27 cellular contexts compared by ENCODE assay signal in the genomic region with DNA sequence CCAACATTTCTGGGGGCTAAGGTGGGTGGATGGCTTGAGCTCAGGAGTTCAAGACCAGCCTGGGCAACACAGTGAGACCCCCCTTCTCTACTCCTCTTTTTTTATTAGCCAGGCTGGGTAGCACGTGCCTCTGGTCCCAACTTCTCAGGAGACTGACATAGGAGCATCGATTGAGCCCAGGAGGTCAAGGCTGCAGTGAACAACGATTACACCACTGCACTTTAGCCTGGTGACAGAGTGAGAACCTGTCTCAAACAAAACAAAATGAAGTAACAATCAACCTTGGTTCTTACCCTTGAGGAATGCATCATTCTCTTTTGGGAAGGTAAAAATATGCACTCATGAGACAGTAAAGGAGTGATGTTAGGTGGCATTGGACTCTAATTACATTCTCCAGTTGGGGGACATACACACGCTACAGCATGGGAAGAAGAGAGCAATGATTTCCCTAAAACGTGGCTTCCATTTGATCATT. TPM values are rescaled to one million over a fixed set of nuclear protein-coding genes. Genes with fewer than 3 reads are reported as not detected.
A peak's percentile ranks its signal among the peaks of the same experiment; 100 is the strongest.
DNase-seq lines count a peak whose midpoint lies in the region; ATAC-seq, FAIRE-seq and TF ChIP-seq lines count a peak whose summit lies in the region.
"Had no signal": no experiment of that assay in that cellular context is flagged by ENCODE, and none has a peak within 500 bp of the region (broad histone marks: within the 10 kb centered on the region; RNA-seq: fewer than 3 reads in every experiment).

No MANE protein-coding gene starts in this region.

- H3K27me3 ChIP-seq in DOHH2 (ENCODE audit: control insufficient read depth, low read length), result no peaks in the 10 kb centered on the region
- no peaks in the 10 kb centered on the region for H3K27me3 ChIP-seq in GM12878 (replicated peaks in 1 of 2; ENCODE audit: control insufficient read depth in 2 of 2, insufficient read depth in 2 of 2, low read length in 1 of 2)
- H3K27me3 ChIP-seq in osteoblast (ENCODE audit: insufficient read depth, low read length), result no peaks in the 10 kb centered on the region
- H3K27me3 ChIP-seq: BE2C, dorsolateral prefrontal cortex, upper lobe of right lung had no signal

- H4K20me1 ChIP-seq in DOHH2 (ENCODE audit: control insufficient read depth, insufficient read depth, low read depth, low read length) (no peaks in the 10 kb centered on the region), GM12878 (ENCODE audit: control insufficient read depth, insufficient read depth) (no peaks in the 10 kb centered on the region), osteoblast (ENCODE audit: insufficient read depth, low read length) (peaks cover 6% of the 10 kb centered on the region)

- no peak for FAIRE-seq in GM12878 (lab: Jason Lieb, UNC)

- H3K27me3 Mint-ChIP-seq in activated CD8-positive, alpha-beta T cell treated with anti-CD3 and anti-CD28 coated beads for 36 hours, result no peaks in the 10 kb centered on the region
- no peaks in the 10 kb centered on the region for H3K27me3 Mint-ChIP-seq in activated CD8-positive, alpha-beta T cell treated with anti-CD3 and anti-CD28 coated beads, Interleukin-2, amount 10 ng/mL, durations not matched to agents 7 days and 5 days (ENCODE audit: low read depth)

- no peak overlapping the region for H3K27ac ChIP-seq in DOHH2 (ENCODE audit: low read depth, low read length)
- H3K27ac ChIP-seq in GM12878 (ENCODE audit: control insufficient read depth, insufficient read depth), result peak overlapping the region; percentile 51
- H3K27ac ChIP-seq in osteoblast (ENCODE audit: low read depth, low read length), result no peak overlapping the region
- no peak overlapping the region for H3K27ac ChIP-seq in coronary artery
- H3K27ac ChIP-seq: dorsolateral prefrontal cortex, upper lobe of right lung, WERI-Rb-1 had no signal

- RAD21 ChIA-PET in GM12878 (lab: Charles Lee; ENCODE audit: unreplicated experiment), result interaction anchor here (1.2 kb wide), 2 partner anchors 24 to 26 kb away, joined by 3 to 5 read pairs; no protein-coding TSS in a partner anchor

- SMC1A ChIA-PET in GM12878 (lab: Charles Lee; ENCODE audit: uncharacterized antibody, unreplicated experiment), result interaction anchor here (0.9 to 5.8 kb wide), 3 partner anchors 11 to 24 kb away, joined by 3 to 48 read pairs (median 3); no protein-coding TSS in a partner anchor

- no peaks in the 10 kb centered on the region for H3K9me3 ChIP-seq in DOHH2 (ENCODE audit: control insufficient read depth, insufficient read depth, low read length)
- no peaks in the 10 kb centered on the region for H3K9me3 ChIP-seq in GM12878 (replicated peaks; ENCODE audit: control insufficient read depth, insufficient read depth, low read length)
- H3K9me3 ChIP-seq in osteoblast (ENCODE audit: low read depth, low read length), result no peaks in the 10 kb centered on the region
- H3K9me3 ChIP-seq: BE2C, SK-N-SH, upper lobe of right lung had no signal

- peak overlapping the region; percentile 86 for H2AFZ ChIP-seq in GM12878 (ENCODE audit: control insufficient read depth, low read depth, low read length)
- peak overlapping the region; percentile 41 for H2AFZ ChIP-seq in osteoblast (ENCODE audit: low read length)

- no peak overlapping the region for H3K9ac ChIP-seq in GM12878 (ENCODE audit: control insufficient read depth, insufficient read depth, low read length)
- H3K9ac ChIP-seq: SK-N-SH had no signal

- H3F3A ChIP-seq in DOHH2 (ENCODE audit: control insufficient read depth, insufficient read depth), result no peaks in the 10 kb centered on the region

- no peak for ATAC-seq in activated CD8-positive, alpha-beta T cell treated with anti-CD3 and anti-CD28 coated beads for 36 hours
- no peak for ATAC-seq in activated CD8-positive, alpha-beta T cell treated with anti-CD3 and anti-CD28 coated beads, Interleukin-2, amount 10 ng/mL, durations not matched to agents 7 days and 5 days
- ATAC-seq in GM12878 (no peak), HG03095 (IDR thresholded peaks at IDR 0.05; ENCODE audit: unreplicated experiment) (no peak), Right ventricle myocardium inferior (no peak)
- ATAC-seq: left lobe of liver; natural killer cell treated with Interleukin-12 subunit alpha and Interleukin-12 subunit beta and Interleukin-15 and Interleukin-18, amount 100 ng/mL, for 72 hours; upper lobe of right lung had no signal

- peak overlapping the region; percentile 34 for H3K4me2 ChIP-seq in DOHH2 (ENCODE audit: low read length)
- H3K4me2 ChIP-seq in GM12878 (ENCODE audit: control insufficient read depth, insufficient read depth), result peak overlapping the region; percentile 26
- no peak overlapping the region for H3K4me2 ChIP-seq in osteoblast (ENCODE audit: insufficient read depth, low read length)
- H3K4me2 ChIP-seq: SK-N-SH had no signal

- no peaks in the 10 kb centered on the region for H3K36me3 Mint-ChIP-seq in activated CD8-positive, alpha-beta T cell treated with anti-CD3 and anti-CD28 coated beads for 36 hours (ENCODE audit: low read depth)
- H3K36me3 Mint-ChIP-seq in activated CD8-positive, alpha-beta T cell treated with anti-CD3 and anti-CD28 coated beads, Interleukin-2, amount 10 ng/mL, durations not matched to agents 7 days and 5 days (ENCODE audit: low read depth), result peaks cover 1% of the 10 kb centered on the region
- H3K36me3 Mint-ChIP-seq: natural killer cell treated with Interleukin-12 subunit alpha and Interleukin-12 subunit beta and Interleukin-15 and Interleukin-18, amount 100 ng/mL, for 72 hours had no signal

- H3K9me3 Mint-ChIP-seq in activated CD8-positive, alpha-beta T cell treated with anti-CD3 and anti-CD28 coated beads for 36 hours, result no peaks in the 10 kb centered on the region
- H3K9me3 Mint-ChIP-seq in activated CD8-positive, alpha-beta T cell treated with anti-CD3 and anti-CD28 coated beads, Interleukin-2, amount 10 ng/mL, durations not matched to agents 7 days and 5 days (ENCODE audit: insufficient read depth), result no peaks in the 10 kb centered on the region
- H3K9me3 Mint-ChIP-seq: activated T-helper 2 cell treated with anti-CD3 and anti-CD28 coated beads, Interferon-gamma antibody, Interleukin-2, Interleukin-4, amounts not matched to agents 10 μg/mL and 5 μg/mL and 100 μg/mL, durations not matched to agents 14 hours and 24 hours and 36 hours; natural killer cell treated with Interleukin-12 subunit alpha and Interleukin-12 subunit beta and Interleukin-15 and Interleukin-18, amount 100 ng/mL, for 72 hours had no signal

- H3K79me2 ChIP-seq in DOHH2 (ENCODE audit: control insufficient read depth, low read length) (peaks cover 6% of the 10 kb centered on the region), GM12878 (ENCODE audit: control insufficient read depth, insufficient read depth, low read length) (peaks cover 27% of the 10 kb centered on the region), osteoblast (ENCODE audit: insufficient read depth, low read length) (peaks cover 5% of the 10 kb centered on the region)

- BruUV-seq in GM12878 (replicated peaks; lab: Mats Ljungman, UMichigan), result no TSS peak

- peaks cover 56% of the 10 kb centered on the region for H3K4me1 Mint-ChIP-seq in activated CD8-positive, alpha-beta T cell treated with anti-CD3 and anti-CD28 coated beads for 36 hours (ENCODE audit: low read depth)
- peaks cover 54% of the 10 kb centered on the region for H3K4me1 Mint-ChIP-seq in activated CD8-positive, alpha-beta T cell treated with anti-CD3 and anti-CD28 coated beads, Interleukin-2, amount 10 ng/mL, durations not matched to agents 7 days and 5 days (ENCODE audit: low read depth)

- WGBS in GM12878 (ENCODE audit: insufficient coverage, insufficient replicate concordance, low lambda C conversion rate, missing lambda C conversion rate), result 72% methylated on average over 5 of the region's 5 CpGs

- H3K4me3 Mint-ChIP-seq in activated CD8-positive, alpha-beta T cell treated with anti-CD3 and anti-CD28 coated beads for 36 hours, result no peak overlapping the region
- H3K4me3 Mint-ChIP-seq in activated CD8-positive, alpha-beta T cell treated with anti-CD3 and anti-CD28 coated beads, Interleukin-2, amount 10 ng/mL, durations not matched to agents 7 days and 5 days, result no peak overlapping the region
- H3K4me3 Mint-ChIP-seq: natural killer cell treated with Interleukin-12 subunit alpha and Interleukin-12 subunit beta and Interleukin-15 and Interleukin-18, amount 100 ng/mL, for 72 hours had no signal

- H3K9me2 ChIP-seq in DOHH2 (replicated peaks; ENCODE audit: control insufficient read depth, low read length), result no peaks in the 10 kb centered on the region
- H3K9me2 ChIP-seq: SK-N-SH had no signal

- peak overlapping the region; percentile 72 for H3K27ac Mint-ChIP-seq in activated CD8-positive, alpha-beta T cell treated with anti-CD3 and anti-CD28 coated beads for 36 hours
- no peak overlapping the region for H3K27ac Mint-ChIP-seq in activated CD8-positive, alpha-beta T cell treated with anti-CD3 and anti-CD28 coated beads, Interleukin-2, amount 10 ng/mL, durations not matched to agents 7 days and 5 days
- H3K27ac Mint-ChIP-seq: activated T-helper 2 cell treated with anti-CD3 and anti-CD28 coated beads, Interferon-gamma antibody, Interleukin-2, Interleukin-4, amounts not matched to agents 10 μg/mL and 5 μg/mL and 100 μg/mL, durations not matched to agents 14 hours and 24 hours and 36 hours; natural killer cell treated with Interleukin-12 subunit alpha and Interleukin-12 subunit beta and Interleukin-15 and Interleukin-18, amount 100 ng/mL, for 72 hours had no signal

- no peak for TF ChIP-seq EP300 in GM12878 (IDR thresholded peaks at IDR 0.05; ENCODE audit: borderline replicate concordance in 1 of 2, control insufficient read depth in 1 of 2, low read depth in 2 of 2, low read length in 2 of 2)

- H3K36me3 ChIP-seq in DOHH2 (ENCODE audit: control insufficient read depth, low read length) (peaks cover under 1% of the 10 kb centered on the region; the same call in 1 of the 2 replicates), GM12878 (ENCODE audit: control insufficient read depth in 2 of 2, insufficient read depth in 2 of 2, low read length in 1 of 2) (no peaks in the 10 kb centered on the region), osteoblast (ENCODE audit: insufficient read depth, low read length) (no peaks in the 10 kb centered on the region)
- H3K36me3 ChIP-seq: BE2C, upper lobe of right lung, WERI-Rb-1 had no signal

- H3K4me3 ChIP-seq in DOHH2 (ENCODE audit: low read length), result no peak overlapping the region; the same call in 1 of the 2 replicates
- no peak overlapping the region for H3K4me3 ChIP-seq in GM12878
- no peak overlapping the region for H3K4me3 ChIP-seq in osteoblast (ENCODE audit: insufficient read depth, low read length)
- no peak overlapping the region for H3K4me3 ChIP-seq in coronary artery
- H3K4me3 ChIP-seq: dorsolateral prefrontal cortex, skin epidermis, upper lobe of right lung had no signal

- TF ChIP-seq RAD21 in GM12878 (IDR thresholded peaks at IDR 0.05; ENCODE audit: insufficient read depth, low read depth, low read length), result no peak

- TF ChIP-seq POLR2A in GM12878 (IDR thresholded peaks at IDR 0.05; ENCODE audit: low read depth, low read length), result no peak

- in situ Hi-C loops in GM12878 (cut with MboI), result no loop called here

- no peak for TF ChIP-seq CTCF in activated CD8-positive, alpha-beta T cell treated with anti-CD3 and anti-CD28 coated beads for 36 hours (IDR thresholded peaks at IDR 0.05)
- no peak for TF ChIP-seq CTCF in DOHH2 (IDR thresholded peaks at IDR 0.05; ENCODE audit: low read depth, low read length, poor library complexity, severe bottlenecking)
- no peak for TF ChIP-seq CTCF in GM12878 (IDR thresholded peaks at IDR 0.05 in 2 of 3, conservative IDR thresholded peaks at IDR 0.05 in 1 of 3; ENCODE audit: control insufficient read depth in 2 of 3, extremely low read depth in 1 of 3, insufficient read depth in 1 of 3, low read depth in 3 of 3, low read length in 3 of 3)
- TF ChIP-seq CTCF in osteoblast (IDR thresholded peaks at IDR 0.05; ENCODE audit: extremely low read depth, low read depth, low read length), result no peak
- no peak for TF ChIP-seq CTCF in coronary artery (IDR thresholded peaks at IDR 0.05)

- POLR2A ChIA-PET in activated CD8-positive, alpha-beta T cell treated with anti-CD3 and anti-CD28 coated beads for 36 hours (lab: Charles Lee), result no interaction called here
- POLR2A ChIA-PET in activated CD8-positive, alpha-beta T cell treated with anti-CD3 and anti-CD28 coated beads, Interleukin-2, amount 10 ng/mL, durations not matched to agents 7 days and 5 days (lab: Charles Lee), result interaction anchor here (0.7 to 1.7 kb wide), 3 partner anchors 13 to 1101 kb away, joined by 3 to 4 read pairs (median 3); no protein-coding TSS in a partner anchor
- POLR2A ChIA-PET in GM12878 (lab: Charles Lee), result interaction anchor here (1.7 kb wide), 1 partner anchor 25 kb away, joined by 6 read pairs; no protein-coding TSS in a partner anchor

- CTCF ChIA-PET in activated CD8-positive, alpha-beta T cell treated with anti-CD3 and anti-CD28 coated beads for 36 hours (lab: Charles Lee), result interaction anchor here (0.6 to 14.9 kb wide), 3 partner anchors 11 to 26 kb away, joined by 4 to 114 read pairs (median 4); no protein-coding TSS in a partner anchor
- CTCF ChIA-PET in activated CD8-positive, alpha-beta T cell treated with anti-CD3 and anti-CD28 coated beads, Interleukin-2, amount 10 ng/mL, durations not matched to agents 7 days and 5 days (lab: Charles Lee), result interaction anchor here (16.3 kb wide), 1 partner anchor 25 kb away, joined by 204 read pairs; no protein-coding TSS in a partner anchor
- CTCF ChIA-PET in GM12878 (lab: Yijun Ruan, JAX), result interaction anchor here (1.9 kb wide), 1 partner anchor 25 kb away, joined by 12 read pairs; no protein-coding TSS in a partner anchor

- intact Hi-C loops in activated CD8-positive, alpha-beta T cell treated with anti-CD3 and anti-CD28 coated beads for 36 hours (cut with micrococcal nuclease), result no loop called here
- intact Hi-C loops in GM12878 (cut with micrococcal nuclease; ENCODE audit: unreplicated experiment), result loop anchor here (1.0 kb wide), 1 partner anchor 24 kb away; no protein-coding TSS in a partner anchor
- intact Hi-C loops in Right ventricle myocardium inferior (cut with DNase I), result no loop called here

- H3K4me1 ChIP-seq in DOHH2 (ENCODE audit: control insufficient read depth, low read length) (peaks cover 17% of the 10 kb centered on the region), GM12878 (ENCODE audit: control insufficient read depth, insufficient read depth, low read length) (peaks cover 24% of the 10 kb centered on the region), osteoblast (ENCODE audit: insufficient read depth, low read length) (peaks cover 12% of the 10 kb centered on the region)
- H3K4me1 ChIP-seq: BE2C had no signal

- DNase-seq in activated CD8-positive, alpha-beta T cell treated with anti-CD3 and anti-CD28 coated beads for 36 hours, result no peak
- DNase-seq in activated CD8-positive, alpha-beta T cell treated with anti-CD3 and anti-CD28 coated beads, Interleukin-2, amount 10 ng/mL, durations not matched to agents 7 days and 5 days, result no peak
- no peak for DNase-seq in GM12878 (ENCODE audit: low read depth, low spot score)
- no peak for DNase-seq in osteoblast (ENCODE audit: insufficient read length, low spot score, missing footprints)
- no peak for DNase-seq in Right ventricle myocardium inferior (ENCODE audit: missing footprints)
- DNase-seq in coronary artery (ENCODE audit: low spot score), result no peak
- DNase-seq: activated CD4-positive, alpha-beta T cell treated with anti-CD3 and anti-CD28 coated beads, Interleukin-2, amount 50 U/mL, for 4 hours; BE2C; Calu3; dorsolateral prefrontal cortex; midbrain; NCI-H446; NCI-H774; SK-N-SH; T1000; upper lobe of right lung; WERI-Rb-1 had no signal

RNA-seq across cellular contexts. Expression of gene NIN, which starts 3.9 kb away (rescaled TPM):
- total RNA-seq in activated CD8-positive, alpha-beta T cell treated with anti-CD3 and anti-CD28 coated beads for 36 hours, result 10 to 100 TPM; 71.9 to 72.8 TPM
- 100 to 1,000 TPM; 104 TPM for total RNA-seq in activated CD8-positive, alpha-beta T cell treated with anti-CD3 and anti-CD28 coated beads, Interleukin-2, amount 10 ng/mL, durations not matched to agents 7 days and 5 days
- total RNA-seq in GM12878 (2013; cell fraction: nucleolus; rRNA removed), result 248 and 265 TPM in 2 replicates
- 92.2 and 103 TPM in 2 replicates for total RNA-seq in GM12878 (2014; rRNA removed)
- 133 and 138 TPM in 2 replicates for total RNA-seq in GM12878 (2014; rRNA removed; fragmentation: Illumina TruSeq; extraction: Trizol)
- 134 and 135 TPM in 2 replicates for total RNA-seq in GM12878 (2021)
- 39.4 TPM for polyA plus RNA-seq in GM12878 (2011; ENCODE audit: low read depth)
- 44.0 and 51.2 TPM in 2 replicates for polyA plus RNA-seq in GM12878 (2011; rRNA removed)
- 23.7 and 24.4 TPM in 2 replicates for polyA plus RNA-seq in GM12878 (2011; cell fraction: cytosol; rRNA removed)
- polyA plus RNA-seq in GM12878 (2011; cell fraction: nucleus; rRNA removed), result 52.6 and 57.6 TPM in 2 replicates
- polyA plus RNA-seq in GM12878 (2012), result 51.7 and 57.1 TPM in 2 replicates
- polyA plus RNA-seq in GM12878 (2014; fragmentation: Illumina TruSeq; extraction: Trizol), result 101 and 122 TPM in 2 replicates
- 10 to 100 TPM; 16.2 to 17.0 TPM for polyA plus RNA-seq in GM12878 (2014; fragmentation: Nextera tagmentation; extraction: Ambion mirVana)
- 57.5 and 67.6 TPM in 2 replicates for polyA plus RNA-seq in GM12878 (2014; rRNA removed)
- 10 to 100 TPM; 30.5 to 73.1 TPM for polyA plus RNA-seq in GM12878 (2016; fragmentation: Nextera tagmentation; extraction: Ambion mirVana)
- polyA minus RNA-seq in GM12878 (2011; rRNA and poly(A)+ RNA removed), result 60.8 and 87.0 TPM in 2 replicates
- 25.0 and 33.6 TPM in 2 replicates for polyA minus RNA-seq in GM12878 (2011; cell fraction: cytosol; rRNA and poly(A)+ RNA removed)
- 52.8 and 99.4 TPM in 2 replicates for polyA minus RNA-seq in GM12878 (2011; cell fraction: nucleus; rRNA and poly(A)+ RNA removed)
- total RNA-seq in osteoblast, result 40.2 and 42.4 TPM in 2 replicates
- 22.2 TPM for total RNA-seq in Right ventricle myocardium inferior

RNA-seq across cellular contexts. Expression of gene ABHD12B, which starts 37.0 kb away (rescaled TPM):
- total RNA-seq in activated CD8-positive, alpha-beta T cell treated with anti-CD3 and anti-CD28 coated beads for 36 hours, result not detected
- not detected for total RNA-seq in activated CD8-positive, alpha-beta T cell treated with anti-CD3 and anti-CD28 coated beads, Interleukin-2, amount 10 ng/mL, durations not matched to agents 7 days and 5 days
- not detected in 2 replicates for total RNA-seq in GM12878 (2013; cell fraction: nucleolus; rRNA removed)
- total RNA-seq in GM12878 (2014; rRNA removed) (not detected in 2 replicates), GM12878 (2014; rRNA removed; fragmentation: Illumina TruSeq; extraction: Trizol) (not detected in 2 replicates), GM12878 (2021) (not detected in 2 replicates), osteoblast (not detected in 2 replicates), Right ventricle myocardium inferior (not detected)
- polyA plus RNA-seq in GM12878 (2011; ENCODE audit: low read depth), result not detected
- polyA plus RNA-seq in GM12878 (2011; rRNA removed) (not detected in 2 replicates), GM12878 (2014; fragmentation: Illumina TruSeq; extraction: Trizol) (not detected in 2 replicates), GM12878 (2014; fragmentation: Nextera tagmentation; extraction: Ambion mirVana) (not detected), GM12878 (2014; rRNA removed) (not detected in 2 replicates), GM12878 (2016; fragmentation: Nextera tagmentation; extraction: Ambion mirVana) (not detected)
- polyA plus RNA-seq in GM12878 (2011; cell fraction: cytosol; rRNA removed), result not detected in 2 replicates
- polyA plus RNA-seq in GM12878 (2011; cell fraction: nucleus; rRNA removed), result not detected in 2 replicates
- polyA plus RNA-seq in GM12878 (2012), result not detected in 2 replicates
- not detected in 2 replicates for polyA minus RNA-seq in GM12878 (2011; rRNA and poly(A)+ RNA removed)
- polyA minus RNA-seq in GM12878 (2011; cell fraction: cytosol; rRNA and poly(A)+ RNA removed), result not detected in 2 replicates
- polyA minus RNA-seq in GM12878 (2011; cell fraction: nucleus; rRNA and poly(A)+ RNA removed), result not detected in 2 replicates
- total RNA-seq: activated T-helper 2 cell treated with anti-CD3 and anti-CD28 coated beads, Interferon-gamma antibody, Interleukin-2, Interleukin-4, amounts not matched to agents 10 μg/mL and 5 μg/mL and 100 μg/mL, durations not matched to agents 14 hours and 24 hours and 36 hours; Calu3; Daoy; left lobe of liver; LHCN-M2; osteocyte; subcutaneous adipose tissue had no signal
- polyA plus RNA-seq: SK-N-SH had no signal
